Comparison of ENCODE assay signal across 9 cellular contexts in genomic region chr20:53413188-53413631, GRCh38.
A peak's percentile ranks its signal among the peaks of the same experiment; 100 is the strongest.
DNase-seq lines count a peak whose midpoint lies in the region; ATAC-seq and TF ChIP-seq lines count a peak whose summit lies in the region.
"Had no signal": no experiment of that assay in that cellular context is flagged by ENCODE, and none has a peak within 500 bp of the region (broad histone marks: within the 10 kb centered on the region; RNA-seq: fewer than 3 reads in every experiment).

No MANE protein-coding gene starts in this region.

- H3K27me3 Mint-ChIP-seq in CD4-positive, CD25-positive, alpha-beta regulatory T cell = peaks cover 4% of the 10 kb centered on the region
- peaks cover 30 to 39% of the 10 kb centered on the region in 2 donors for H3K27me3 Mint-ChIP-seq in effector memory CD8-positive, alpha-beta T cell

- no peak overlapping the region for H3K4me3 ChIP-seq in CD4-positive, CD25-positive, alpha-beta regulatory T cell (ENCODE audit: low read depth, low read length)
- H3K4me3 ChIP-seq in WERI-Rb-1 (ENCODE audit: low read depth, low read length) (no peak overlapping the region), MG63 (no peak overlapping the region)

- no peaks in the 10 kb centered on the region for H3K4me1 ChIP-seq in CD4-positive, CD25-positive, alpha-beta regulatory T cell (ENCODE audit: control insufficient read depth, insufficient read depth, low read length, poor library complexity, severe bottlenecking)

- peak overlapping the region in 2 of 4 donors; percentile 9 to 22 for H3K4me3 Mint-ChIP-seq in CD4-positive, CD25-positive, alpha-beta regulatory T cell
- peak overlapping the region in 1 of 2 donors; percentile 1 for H3K4me3 Mint-ChIP-seq in effector memory CD8-positive, alpha-beta T cell

- ATAC-seq in CD4-positive, CD25-positive, alpha-beta regulatory T cell (ENCODE audit: low read depth in 2 of 2) = peak in 1 of 2 donors; percentile 42
- ATAC-seq in GM19395 (IDR thresholded peaks at IDR 0.05; ENCODE audit: unreplicated experiment) (peak; percentile 98), HG03565 (IDR thresholded peaks at IDR 0.05; ENCODE audit: unreplicated experiment) (peak; percentile 94)
- ATAC-seq in effector memory CD8-positive, alpha-beta T cell (replicated peaks) = peak; percentile 32

- H3K4me1 Mint-ChIP-seq in CD4-positive, CD25-positive, alpha-beta regulatory T cell = peaks cover 0 to 7% (median 4%) of the 10 kb centered on the region in 4 donors
- H3K4me1 Mint-ChIP-seq in effector memory CD8-positive, alpha-beta T cell (ENCODE audit: low read depth in 2 of 2) = peaks cover 4 to 5% of the 10 kb centered on the region in 2 donors

- no peaks in the 10 kb centered on the region for H3K9me3 ChIP-seq in CD4-positive, CD25-positive, alpha-beta regulatory T cell (ENCODE audit: control insufficient read depth in 2 of 2, low read length in 2 of 2)
- no peaks in the 10 kb centered on the region for H3K9me3 ChIP-seq in WERI-Rb-1 (ENCODE audit: severe bottlenecking)
- no peaks in the 10 kb centered on the region for H3K9me3 ChIP-seq in MG63

- no peaks in the 10 kb centered on the region for H3K9me3 Mint-ChIP-seq in CD4-positive, CD25-positive, alpha-beta regulatory T cell
- no peaks in the 10 kb centered on the region for H3K9me3 Mint-ChIP-seq in effector memory CD8-positive, alpha-beta T cell

- H3K27me3 ChIP-seq in CD4-positive, CD25-positive, alpha-beta regulatory T cell (ENCODE audit: control insufficient read depth, insufficient read depth, low read length) = no peaks in the 10 kb centered on the region
- H3K27me3 ChIP-seq in WERI-Rb-1 (ENCODE audit: insufficient read depth, low read depth, severe bottlenecking) = peaks cover 71% of the 10 kb centered on the region
- H3K27me3 ChIP-seq in MG63 = no peaks in the 10 kb centered on the region

- H3K27ac ChIP-seq in CD4-positive, CD25-positive, alpha-beta regulatory T cell (ENCODE audit: insufficient read depth, low read length, poor library complexity, severe bottlenecking) = no peak overlapping the region
- H3K27ac ChIP-seq in WERI-Rb-1 = no peak overlapping the region
- H3K27ac ChIP-seq: epithelial cell of prostate had no signal

- no peaks in the 10 kb centered on the region for H3K36me3 ChIP-seq in CD4-positive, CD25-positive, alpha-beta regulatory T cell (ENCODE audit: control insufficient read depth, insufficient read depth, low read length)
- H3K36me3 ChIP-seq in WERI-Rb-1 (no peaks in the 10 kb centered on the region), MG63 (no peaks in the 10 kb centered on the region)

- TF ChIP-seq CTCF in WERI-Rb-1 (IDR thresholded peaks at IDR 0.05; ENCODE audit: low read depth, low read length) = peak; percentile 55

- H3K36me3 Mint-ChIP-seq in CD4-positive, CD25-positive, alpha-beta regulatory T cell = no peaks in the 10 kb centered on the region
- H3K36me3 Mint-ChIP-seq in effector memory CD8-positive, alpha-beta T cell (ENCODE audit: insufficient read depth) = peaks cover 3% of the 10 kb centered on the region

- peak; percentile 14 to 70 (median 37) for DNase-seq in CD4-positive, CD25-positive, alpha-beta regulatory T cell
- DNase-seq in WERI-Rb-1 = peak; percentile 16
- peak; percentile 35 to 51 (median 38) for DNase-seq in effector memory CD8-positive, alpha-beta T cell
- peak; percentile 8 for DNase-seq in renal cortical epithelial cell (ENCODE audit: low read depth)
- DNase-seq in MG63 = no peak
- DNase-seq in NOMO-1 treated with dmso at 0.1 percent for 144 hours (lab: John Stamatoyannopoulos, UW; ENCODE audit: unreplicated experiment) = no peak

- peak overlapping the region in 1 of 3 donors; percentile 5 for H3K27ac Mint-ChIP-seq in CD4-positive, CD25-positive, alpha-beta regulatory T cell
- H3K27ac Mint-ChIP-seq in effector memory CD8-positive, alpha-beta T cell = peak overlapping the region in 1 of 2 donors; percentile 3

Comparison
In these comparisons a context has a peak if more than half of its experiments do, and no peak if none do; other contexts are left out.
1. DNase-seq: peak in CD4-positive, CD25-positive, alpha-beta regulatory T cell (3 of 3), WERI-Rb-1 (single experiment), effector memory CD8-positive, alpha-beta T cell (3 of 3) and renal cortical epithelial cell (single experiment); none in MG63 (single experiment) and NOMO-1 treated with dmso at 0.1 percent for 144 hours (single experiment).